ENCODE assay signal across 9 cellular contexts in the genomic region with DNA sequence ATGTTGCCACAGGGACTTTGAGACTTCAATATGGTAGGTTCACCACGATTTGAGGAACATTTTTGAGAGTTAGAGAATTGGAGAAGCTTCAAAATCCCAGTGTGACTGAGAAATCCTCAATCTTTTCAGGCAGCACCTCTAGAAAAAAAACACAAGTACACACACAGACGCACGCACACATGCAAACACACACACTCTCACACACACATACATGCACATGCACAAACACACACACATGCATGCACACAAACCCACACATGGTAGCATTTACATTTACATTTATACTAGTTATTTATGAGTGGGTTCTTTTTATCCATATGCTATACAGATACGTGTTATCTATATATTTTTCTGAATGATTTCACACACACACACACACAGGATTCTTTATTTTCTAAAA.
"Had no signal": no experiment of that assay in that cellular context is flagged by ENCODE, and none has a peak within 500 bp of the region (broad histone marks: within the 10 kb centered on the region; RNA-seq: fewer than 3 reads in every experiment).

No MANE protein-coding gene starts in this region.

- H2AFZ ChIP-seq: GM23338 had no signal

- DNase-seq: H9, HCEC 1CT, HFFc6, KBM-7 had no signal

- FAIRE-seq: H1, H54 had no signal

- ATAC-seq: GM23338 had no signal

- H3K4me2 ChIP-seq: GM23338, KMS-11 had no signal

- H3K9ac ChIP-seq: KMS-11 had no signal

- H3K4me3 ChIP-seq: GM23338 had no signal

- H3K27ac ChIP-seq: HL-60, KMS-11 had no signal
